In genomic region chr2:95115418-95115817, GRCh38 we compare ENCODE assay signal across 8 cellular contexts. TPM values are rescaled to one million over a fixed set of nuclear protein-coding genes. Genes with fewer than 3 reads are reported as not detected.
A peak's percentile ranks its signal among the peaks of the same experiment; 100 is the strongest.
DNase-seq lines count a peak whose midpoint lies in the region; ATAC-seq lines count a peak whose summit lies in the region.

No MANE protein-coding gene starts in this region.

- ATAC-seq in GM21737 (IDR thresholded peaks at IDR 0.05; ENCODE audit: unreplicated experiment) = peak; percentile 89

- intact Hi-C loops in posterior cingulate gyrus (cut with DNase I) = loop anchor here (1.0 to 5.0 kb wide), 4 partner anchors 38 to 129 kb away; partner anchors contain the start of gene ZNF514

- DNase-seq in ELF-1 (ENCODE audit: low read depth, low spot score) (peak; percentile 75), KG1 (lab: John Stamatoyannopoulos, UW) (peak; percentile 7), SHP77 treated with DMSO at 0.1 percent for 48 hours (lab: John Stamatoyannopoulos, UW) (peak; percentile 21), germinal center (ENCODE audit: low spot score) (peak; percentile 72), posterior cingulate gyrus (peak; percentile 26 to 94 (median 74)), ureter (ENCODE audit: low spot score) (peak; percentile 67)
- peak; percentile 30 for DNase-seq in activated gamma-delta T cell treated with anti-CD3 and anti-CD28 coated beads, Interleukin-2, amount 50 U/mL, for 16 hours (ENCODE audit: low read depth)

RNA-seq across cellular contexts. Expression of gene MRPS5, which starts 6.2 kb away (rescaled TPM):
- total RNA-seq in ureter = 52.1 TPM

RNA-seq across cellular contexts. Expression of gene ZNF514, which starts 44.2 kb away (rescaled TPM):
- total RNA-seq in ureter = 33.3 TPM

RNA-seq across cellular contexts. Expression of gene ZNF2, which starts 50.2 kb away (rescaled TPM):
- 4.5 TPM for total RNA-seq in ureter

Comparison
In these comparisons a context has a peak if more than half of its experiments do, and no peak if none do; other contexts are left out.
1. Peak in every context shown above with its lines: DNase-seq and ATAC-seq.
2. DNase-seq: peak in every context shown above with its lines; median percentile 75 in ELF-1; 74 in posterior cingulate gyrus; 72 in germinal center; 67 in ureter; 30 in activated gamma-delta T cell treated with anti-CD3 and anti-CD28 coated beads, Interleukin-2, amount 50 U/mL, for 16 hours; 21 in SHP77 treated with DMSO at 0.1 percent for 48 hours; 7 in KG1.